ENCODE assay signal across 4 cellular contexts in genomic region chr14:24031331-24031730, GRCh38. TPM values are rescaled to one million over a fixed set of nuclear protein-coding genes. Genes with fewer than 3 reads are reported as not detected.
"Had no signal": no experiment of that assay in that cellular context is flagged by ENCODE, and none has a peak within 500 bp of the region (broad histone marks: within the 10 kb centered on the region; RNA-seq: fewer than 3 reads in every experiment).

No MANE protein-coding gene starts in this region.

RNA-seq across cellular contexts. Expression of gene CARMIL3, which starts 20.5 kb away (rescaled TPM):
- polyA plus RNA-seq: IMR-90 had no signal

RNA-seq across cellular contexts. Expression of gene CPNE6, which starts 40.0 kb away (rescaled TPM):
- total RNA-seq: HT-29, HT1080, IMR-90 had no signal
- polyA plus RNA-seq: IgD-negative memory B cell, IMR-90 had no signal
